In genomic region chr12:6870304-6870703, GRCh38 we compare ENCODE assay signal across 6 cellular contexts. TPM values are rescaled to one million over a fixed set of nuclear protein-coding genes. Genes with fewer than 3 reads are reported as not detected.
DNase-seq lines count a peak whose midpoint lies in the region; ATAC-seq and TF ChIP-seq lines count a peak whose summit lies in the region.
"Not testable (repeated sequence)": the region's sequence is repeated elsewhere in the genome, so short reads cannot be mapped to it uniquely, and the experiment has no call there.

No MANE protein-coding gene starts in this region.

- RAD21 ChIA-PET in HCT116 (lab: Charles Lee; ENCODE audit: low non-redundant PET in 1 of 2, low total read pairs in 2 of 2, uncharacterized antibody in 2 of 2, unreplicated experiment in 2 of 2): not testable (repeated sequence)

- DNase-seq in HCT116 (ENCODE audit: low read depth, low spot score); activated naive CD4-positive, alpha-beta T cell treated with anti-CD3 and anti-CD28 coated beads for 36 hours; endodermal cell; natural killer cell: not testable (repeated sequence)

- not testable (repeated sequence) for BruUV-seq in HCT116 (replicated peaks; lab: Mats Ljungman, UMichigan)

- intact Hi-C loops in HCT116 (cut with micrococcal nuclease): loop anchor here (5.0 kb wide), 2 partner anchors 57 to 767 kb away; partner anchors contain the start of gene ATN1
- intact Hi-C loops in activated naive CD4-positive, alpha-beta T cell treated with anti-CD3 and anti-CD28 coated beads for 36 hours (cut with micrococcal nuclease): loop anchor here (5.0 kb wide), 2 partner anchors 82 to 1157 kb away; partner anchors contain the start of gene PTPN6
- intact Hi-C loops in natural killer cell (cut with micrococcal nuclease): not testable (repeated sequence)

- peaks cover 12% of the 10 kb centered on the region; the same call in 1 of the 2 replicates for H3K36me3 ChIP-seq in ACC112 (ENCODE audit: insufficient read depth, low read length)
- peaks cover 8 to 36% of the 10 kb centered on the region in 2 experiments; a peak in 2 of 4 replicates for H3K36me3 ChIP-seq in HCT116 (ENCODE audit: control insufficient read depth in 1 of 2, insufficient read depth in 2 of 2, low read length in 2 of 2)
- H3K36me3 ChIP-seq in endodermal cell (ENCODE audit: control insufficient read depth, insufficient read depth, low read length): peaks cover 35% of the 10 kb centered on the region

- H3K27ac ChIP-seq in ACC112 (ENCODE audit: low read depth, low read length) (peak overlapping the region; percentile 46), HCT116 (ENCODE audit: low read depth, low read length) (peak overlapping the region; percentile 96)
- not testable (repeated sequence) for H3K27ac ChIP-seq in endodermal cell (ENCODE audit: low read depth, low read length)

- POLR2A ChIA-PET in HCT116 (lab: Charles Lee): interaction anchor here (0.6 to 10.9 kb wide), 3 partner anchors 18 to 74 kb away, joined by 7 to 186 read pairs (median 106); partner anchors contain the start of genes C12orf57, CDCA3, RNU7-1 and USP5

- H3K4me2 ChIP-seq in HCT116 (ENCODE audit: low read length): peak overlapping the region; percentile 92; the same call in 1 of the 2 replicates

- H2AFZ ChIP-seq in ACC112 (ENCODE audit: low read length, unreplicated experiment); HCT116 (ENCODE audit: low read depth, low read length, poor library complexity, severe bottlenecking): not testable (repeated sequence)

- H3K36me3 Mint-ChIP-seq in T-helper 1 cell treated with Interleukin-12 subunit alpha and Interleukin-12 subunit beta and Interleukin-4 antibody, amounts not matched to agents 30 μg/mL and 1 μg/mL, for 36 hours (ENCODE audit: low read depth): peaks cover 51% of the 10 kb centered on the region
- H3K36me3 Mint-ChIP-seq in activated naive CD4-positive, alpha-beta T cell treated with anti-CD3 and anti-CD28 coated beads for 36 hours (ENCODE audit: low read depth): peaks cover 41% of the 10 kb centered on the region
- H3K36me3 Mint-ChIP-seq in endodermal cell (ENCODE audit: low read depth): peaks cover 42% of the 10 kb centered on the region
- not testable (repeated sequence) for H3K36me3 Mint-ChIP-seq in natural killer cell

- peak overlapping the region; percentile 80 for H3K27ac Mint-ChIP-seq in T-helper 1 cell treated with Interleukin-12 subunit alpha and Interleukin-12 subunit beta and Interleukin-4 antibody, amounts not matched to agents 30 μg/mL and 1 μg/mL, for 36 hours
- peak overlapping the region; percentile 92 for H3K27ac Mint-ChIP-seq in activated naive CD4-positive, alpha-beta T cell treated with anti-CD3 and anti-CD28 coated beads for 36 hours
- H3K27ac Mint-ChIP-seq in endodermal cell (peak overlapping the region; percentile 93), natural killer cell (peak overlapping the region in 1 of 2 donors; percentile 87)

- TF ChIP-seq POLR2A in HCT116 (IDR thresholded peaks at IDR 0.05; ENCODE audit: borderline replicate concordance, extremely low read depth, insufficient read depth, insufficient read length): not testable (repeated sequence)

- H4K20me1 ChIP-seq in HCT116 (ENCODE audit: insufficient read depth): peaks cover 12% of the 10 kb centered on the region; the same call in 1 of the 2 replicates

- not testable (repeated sequence) for H3K9ac ChIP-seq in HCT116 (ENCODE audit: low read length); endodermal cell (ENCODE audit: extremely low read depth, low read length, poor library complexity, severe bottlenecking)

- CTCF ChIA-PET in HCT116 (lab: Charles Lee): interaction anchor here (0.5 to 4.1 kb wide), 5 partner anchors 9 to 242 kb away, joined by 3 to 30 read pairs (median 7); partner anchors contain the start of genes CDCA3 and USP5
- CTCF ChIA-PET in activated naive CD4-positive, alpha-beta T cell treated with anti-CD3 and anti-CD28 coated beads for 36 hours (lab: Charles Lee): interaction anchor here (1.3 to 1.5 kb wide), 3 partner anchors 11 to 62 kb away, joined by 3 to 7 read pairs (median 4); no protein-coding TSS in a partner anchor

- H3K27me3 Mint-ChIP-seq in T-helper 1 cell treated with Interleukin-12 subunit alpha and Interleukin-12 subunit beta and Interleukin-4 antibody, amounts not matched to agents 30 μg/mL and 1 μg/mL, for 36 hours (ENCODE audit: low read depth); activated naive CD4-positive, alpha-beta T cell treated with anti-CD3 and anti-CD28 coated beads for 36 hours (ENCODE audit: low read depth); endodermal cell (ENCODE audit: insufficient read depth); natural killer cell (ENCODE audit: low read depth in 2 of 2): not testable (repeated sequence)

- not testable (repeated sequence) for H3K9me3 Mint-ChIP-seq in T-helper 1 cell treated with Interleukin-12 subunit alpha and Interleukin-12 subunit beta and Interleukin-4 antibody, amounts not matched to agents 30 μg/mL and 1 μg/mL, for 36 hours; activated naive CD4-positive, alpha-beta T cell treated with anti-CD3 and anti-CD28 coated beads for 36 hours; endodermal cell; natural killer cell

- 100% methylated on average over 1 of the region's 4 CpGs for WGBS in endodermal cell (ENCODE audit: insufficient coverage in 1 of 2, insufficient read length in 1 of 2), 2 experiments

- H3K79me2 ChIP-seq in ACC112 (ENCODE audit: control insufficient read depth, insufficient read depth, low read length, unreplicated experiment): peaks cover 31% of the 10 kb centered on the region
- peaks cover 57% of the 10 kb centered on the region for H3K79me2 ChIP-seq in HCT116 (ENCODE audit: insufficient read depth, low read length)

- not testable (repeated sequence) for H3K4me3 ChIP-seq in ACC112 (ENCODE audit: low read depth, low read length); HCT116 (replicated peaks in 1 of 2; ENCODE audit: low read depth in 1 of 2, low read length in 2 of 2); endodermal cell (ENCODE audit: low read length)

- peaks cover 50% of the 10 kb centered on the region for H3K4me1 Mint-ChIP-seq in T-helper 1 cell treated with Interleukin-12 subunit alpha and Interleukin-12 subunit beta and Interleukin-4 antibody, amounts not matched to agents 30 μg/mL and 1 μg/mL, for 36 hours (ENCODE audit: low read depth)
- peaks cover 56% of the 10 kb centered on the region for H3K4me1 Mint-ChIP-seq in activated naive CD4-positive, alpha-beta T cell treated with anti-CD3 and anti-CD28 coated beads for 36 hours (ENCODE audit: low read depth)
- H3K4me1 Mint-ChIP-seq in endodermal cell: peaks cover 63% of the 10 kb centered on the region
- peaks cover 44 to 64% of the 10 kb centered on the region in 2 donors for H3K4me1 Mint-ChIP-seq in natural killer cell

- TF ChIP-seq CTCF in HCT116 (IDR thresholded peaks at IDR 0.05 in 2 of 3, conservative IDR thresholded peaks at IDR 0.05 in 1 of 3; ENCODE audit: borderline replicate concordance in 1 of 3, insufficient read depth in 1 of 3, low read depth in 2 of 3, low read length in 2 of 3); endodermal cell (conservative IDR thresholded peaks at IDR 0.05); natural killer cell (IDR thresholded peaks at IDR 0.05): not testable (repeated sequence)

- H3K27me3 ChIP-seq in ACC112 (ENCODE audit: insufficient read depth, low read length); HCT116 (ENCODE audit: insufficient read depth, low read length); endodermal cell (ENCODE audit: control insufficient read depth, insufficient read depth, low read length, poor library complexity, severe bottlenecking): not testable (repeated sequence)

- H3K9me2 ChIP-seq in HCT116 (ENCODE audit: insufficient read depth): not testable (repeated sequence)

- H3K4me3 Mint-ChIP-seq in T-helper 1 cell treated with Interleukin-12 subunit alpha and Interleukin-12 subunit beta and Interleukin-4 antibody, amounts not matched to agents 30 μg/mL and 1 μg/mL, for 36 hours: peak overlapping the region; percentile 70
- H3K4me3 Mint-ChIP-seq in activated naive CD4-positive, alpha-beta T cell treated with anti-CD3 and anti-CD28 coated beads for 36 hours: not testable (repeated sequence)
- H3K4me3 Mint-ChIP-seq in endodermal cell: peak overlapping the region; percentile 97
- peak overlapping the region; percentile 52 for H3K4me3 Mint-ChIP-seq in natural killer cell

- TF ChIP-seq RAD21 in HCT116 (IDR thresholded peaks at IDR 0.05; ENCODE audit: low read depth): not testable (repeated sequence)

- peaks cover 38% of the 10 kb centered on the region for H3K4me1 ChIP-seq in ACC112 (ENCODE audit: control insufficient read depth, insufficient read depth, low read length, unreplicated experiment)
- H3K4me1 ChIP-seq in HCT116 (ENCODE audit: control insufficient read depth in 1 of 2, insufficient read depth in 2 of 2, low read length in 2 of 2): peaks cover 35 to 68% of the 10 kb centered on the region in 2 experiments
- H3K4me1 ChIP-seq in endodermal cell (ENCODE audit: control insufficient read depth, insufficient read depth, low read length): not testable (repeated sequence)

- H3K9me3 ChIP-seq in HCT116 (ENCODE audit: control insufficient read depth in 1 of 2, insufficient read depth in 1 of 2, low read depth in 1 of 2, low read length in 2 of 2); endodermal cell (ENCODE audit: control insufficient read depth, low read length): not testable (repeated sequence)

- not testable (repeated sequence) for ATAC-seq in HCT116, natural killer cell

RNA-seq across cellular contexts. Expression of gene SPSB2, which starts 2.8 kb away (rescaled TPM):
- total RNA-seq in HCT116 (2021; ENCODE audit: unreplicated experiment) (10.0 TPM), endodermal cell (10 to 100 TPM; 34.6 to 36.5 TPM), natural killer cell (10 to 100 TPM in 1 of 3 donors, 1 to 10 TPM in 2; 8.1 to 19.1 (median 8.4) TPM)
- polyA plus RNA-seq in HCT116 (2012): 7.6 and 9.8 TPM in 2 replicates
- total RNA-seq in activated naive CD4-positive, alpha-beta T cell treated with anti-CD3 and anti-CD28 coated beads for 36 hours: 1 to 10 TPM; 2.6 to 2.8 TPM
- polyA plus RNA-seq in endodermal cell (2013, experiment 1 of 2): 6.8 TPM
- 7.6 TPM for polyA plus RNA-seq in endodermal cell (2013, experiment 2 of 2)

RNA-seq across cellular contexts. Expression of gene TPI1, which starts 3.0 kb away (rescaled TPM):
- 1,068 TPM for total RNA-seq in HCT116 (2021; ENCODE audit: unreplicated experiment)
- polyA plus RNA-seq in HCT116 (2012): 1,589 and 1,878 TPM in 2 replicates
- 1,000 to 10,000 TPM; 1,222 to 1,282 TPM for total RNA-seq in activated naive CD4-positive, alpha-beta T cell treated with anti-CD3 and anti-CD28 coated beads for 36 hours
- total RNA-seq in endodermal cell: 1,000 to 10,000 TPM in 1 of 2 donors, 100 to 1,000 TPM in 1; 805 to 1,294 TPM
- polyA plus RNA-seq in endodermal cell (2013, experiment 1 of 2): 843 TPM
- polyA plus RNA-seq in endodermal cell (2013, experiment 2 of 2): 801 TPM
- total RNA-seq in natural killer cell: 100 to 1,000 TPM; 167 to 196 (median 189) TPM

RNA-seq across cellular contexts. Expression of gene USP5, which starts 18.4 kb away (rescaled TPM):
- total RNA-seq in HCT116 (2021; ENCODE audit: unreplicated experiment): 175 TPM
- polyA plus RNA-seq in HCT116 (2012): 76.8 and 88.7 TPM in 2 replicates
- 100 to 1,000 TPM; 115 to 123 TPM for total RNA-seq in activated naive CD4-positive, alpha-beta T cell treated with anti-CD3 and anti-CD28 coated beads for 36 hours
- 100 to 1,000 TPM; 120 to 257 TPM for total RNA-seq in endodermal cell
- 74.6 TPM for polyA plus RNA-seq in endodermal cell (2013, experiment 1 of 2)
- polyA plus RNA-seq in endodermal cell (2013, experiment 2 of 2): 74.4 TPM
- 10 to 100 TPM; 48.3 to 67.2 (median 57.2) TPM for total RNA-seq in natural killer cell

RNA-seq across cellular contexts. Expression of gene CDCA3, which starts 19.2 kb away (rescaled TPM):
- total RNA-seq in HCT116 (2021; ENCODE audit: unreplicated experiment): 63.0 TPM
- polyA plus RNA-seq in HCT116 (2012): 72.5 and 92.7 TPM in 2 replicates
- 100 to 1,000 TPM; 106 to 108 TPM for total RNA-seq in activated naive CD4-positive, alpha-beta T cell treated with anti-CD3 and anti-CD28 coated beads for 36 hours
- 10 to 100 TPM; 53.1 to 63.9 TPM for total RNA-seq in endodermal cell
- 87.9 TPM for polyA plus RNA-seq in endodermal cell (2013, experiment 1 of 2)
- 84.7 TPM for polyA plus RNA-seq in endodermal cell (2013, experiment 2 of 2)
- total RNA-seq in natural killer cell: 1 to 10 TPM; 1.4 to 3.3 (median 1.4) TPM

RNA-seq across cellular contexts. Expression of gene GNB3, which starts 29.6 kb away (rescaled TPM):
- total RNA-seq in HCT116 (2021; ENCODE audit: unreplicated experiment) (8.7 TPM), endodermal cell (10 to 100 TPM; 10.0 to 17.1 TPM), natural killer cell (not detected)
- polyA plus RNA-seq in HCT116 (2012): 8.5 and 9.8 TPM in 2 replicates
- under 1 TPM; 0.48 to 0.54 TPM for total RNA-seq in activated naive CD4-positive, alpha-beta T cell treated with anti-CD3 and anti-CD28 coated beads for 36 hours
- polyA plus RNA-seq in endodermal cell (2013, experiment 1 of 2): 13.5 TPM
- polyA plus RNA-seq in endodermal cell (2013, experiment 2 of 2): 10.4 TPM
